ENCODE assay signal across 8 cellular contexts in the genomic region with DNA sequence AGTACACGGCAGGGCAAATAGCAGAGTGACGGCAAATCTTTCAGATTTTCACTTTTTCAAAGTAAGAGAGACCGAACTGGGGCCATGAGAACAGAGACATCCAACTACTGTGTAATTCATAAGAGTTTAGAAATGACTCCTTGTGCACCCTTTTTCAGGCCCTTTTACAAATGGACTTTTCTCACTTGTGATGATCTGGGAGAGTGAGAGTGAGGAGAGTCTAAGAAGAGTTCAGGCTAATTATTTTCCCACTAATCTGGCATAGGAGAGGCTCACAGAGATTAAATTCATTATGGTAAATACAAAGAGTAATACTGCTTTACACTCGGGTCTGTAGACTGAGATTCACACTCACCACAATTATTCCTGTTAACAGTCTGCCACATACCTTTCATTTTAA. TPM values are rescaled to one million over a fixed set of nuclear protein-coding genes. Genes with fewer than 3 reads are reported as not detected.
DNase-seq lines count a peak whose midpoint lies in the region; ATAC-seq and TF ChIP-seq lines count a peak whose summit lies in the region.

No MANE protein-coding gene starts in this region.

- H3K4me3 Mint-ChIP-seq in activated naive CD8-positive, alpha-beta T cell treated with anti-CD3 and anti-CD28 coated beads for 36 hours = peak overlapping the region; percentile 87

- peaks cover 46% of the 10 kb centered on the region for H3K4me1 Mint-ChIP-seq in activated naive CD8-positive, alpha-beta T cell treated with anti-CD3 and anti-CD28 coated beads for 36 hours

- no peak for ATAC-seq in left cardiac atrium
- no peak for ATAC-seq in lower lobe of right lung
- no peak for ATAC-seq in upper lobe of right lung
- ATAC-seq in GM21576 (IDR thresholded peaks at IDR 0.05; ENCODE audit: unreplicated experiment) = no peak
- ATAC-seq in HG02763 (IDR thresholded peaks at IDR 0.05; ENCODE audit: unreplicated experiment) = no peak

- H3K36me3 Mint-ChIP-seq in activated naive CD8-positive, alpha-beta T cell treated with anti-CD3 and anti-CD28 coated beads for 36 hours = peaks cover 17% of the 10 kb centered on the region

- H3K27me3 Mint-ChIP-seq in activated naive CD8-positive, alpha-beta T cell treated with anti-CD3 and anti-CD28 coated beads for 36 hours = no peaks in the 10 kb centered on the region

- H3K4me1 ChIP-seq in left ventricle myocardium inferior (peaks cover 58% of the 10 kb centered on the region), lower lobe of right lung (peaks cover 33% of the 10 kb centered on the region), upper lobe of right lung (peaks cover 27% of the 10 kb centered on the region)

- H3K27me3 ChIP-seq in left ventricle myocardium inferior (ENCODE audit: low read depth) (no peaks in the 10 kb centered on the region), lower lobe of right lung (ENCODE audit: low read depth) (no peaks in the 10 kb centered on the region), upper lobe of right lung (no peaks in the 10 kb centered on the region)

- TF ChIP-seq CTCF in left ventricle myocardium inferior (IDR thresholded peaks at IDR 0.05; ENCODE audit: borderline replicate concordance) (no peak), lower lobe of right lung (IDR thresholded peaks at IDR 0.05) (no peak), upper lobe of right lung (IDR thresholded peaks at IDR 0.05) (no peak)

- intact Hi-C loops in left ventricle myocardium inferior (cut with micrococcal nuclease) = no loop called here
- intact Hi-C loops in left cardiac atrium (cut with DNase I) = no loop called here
- intact Hi-C loops in lower lobe of right lung (cut with DNase I) = no loop called here
- intact Hi-C loops in upper lobe of right lung (cut with DNase I) = no loop called here

- H3K4me3 ChIP-seq in left ventricle myocardium inferior (peak overlapping the region; percentile 91), lower lobe of right lung (peak overlapping the region; percentile 77), upper lobe of right lung (peak overlapping the region; percentile 97)

- no peaks in the 10 kb centered on the region for H3K9me3 Mint-ChIP-seq in activated naive CD8-positive, alpha-beta T cell treated with anti-CD3 and anti-CD28 coated beads for 36 hours

- peaks cover 18% of the 10 kb centered on the region for H3K36me3 ChIP-seq in left ventricle myocardium inferior
- peaks cover 10% of the 10 kb centered on the region for H3K36me3 ChIP-seq in lower lobe of right lung
- H3K36me3 ChIP-seq in upper lobe of right lung = peaks cover 10% of the 10 kb centered on the region

- H3K9me3 ChIP-seq in left ventricle myocardium inferior (replicated peaks) (no peaks in the 10 kb centered on the region), lower lobe of right lung (no peaks in the 10 kb centered on the region), upper lobe of right lung (no peaks in the 10 kb centered on the region)

- H3K27ac ChIP-seq in left ventricle myocardium inferior (replicated peaks) (peak overlapping the region; percentile 93), lower lobe of right lung (peak overlapping the region; percentile 86), upper lobe of right lung (peak overlapping the region; percentile 65)

- H3K27ac Mint-ChIP-seq in activated naive CD8-positive, alpha-beta T cell treated with anti-CD3 and anti-CD28 coated beads for 36 hours = peak overlapping the region; percentile 85

- no peak for DNase-seq in left ventricle myocardium inferior
- DNase-seq in left cardiac atrium = no peak
- no peak for DNase-seq in activated naive CD8-positive, alpha-beta T cell treated with anti-CD3 and anti-CD28 coated beads for 36 hours
- no peak for DNase-seq in lower lobe of right lung
- DNase-seq in upper lobe of right lung = no peak
- no peak for DNase-seq in NCI-H526 (lab: John Stamatoyannopoulos, UW)

RNA-seq across cellular contexts. Expression of a gene that starts 0.9 kb away (rescaled TPM):
- total RNA-seq in left ventricle myocardium inferior (80.8 TPM), left cardiac atrium (10 to 100 TPM; 88.1 to 89.2 TPM), lower lobe of right lung (88.3 TPM), upper lobe of right lung (118 TPM)
- total RNA-seq in activated naive CD8-positive, alpha-beta T cell treated with anti-CD3 and anti-CD28 coated beads for 36 hours = 10 to 100 TPM; 77.3 to 88.9 TPM

RNA-seq across cellular contexts. Expression of a gene that starts 23.4 kb away (rescaled TPM):
- total RNA-seq in left ventricle myocardium inferior = 13.0 TPM
- total RNA-seq in left cardiac atrium = 10 to 100 TPM; 15.7 to 16.4 TPM
- total RNA-seq in activated naive CD8-positive, alpha-beta T cell treated with anti-CD3 and anti-CD28 coated beads for 36 hours = 10 to 100 TPM; 44.7 to 49.3 TPM
- 18.0 TPM for total RNA-seq in lower lobe of right lung
- 21.8 TPM for total RNA-seq in upper lobe of right lung

RNA-seq across cellular contexts. Expression of a gene that starts 23.9 kb away (rescaled TPM):
- total RNA-seq in left ventricle myocardium inferior (0.91 TPM), left cardiac atrium (1 to 10 TPM in 1 of 2 donors, under 1 TPM in 1; 0.52 to 1.7 TPM), lower lobe of right lung (1.9 TPM), upper lobe of right lung (1.6 TPM)
- 10 to 100 TPM; 85.0 to 88.6 TPM for total RNA-seq in activated naive CD8-positive, alpha-beta T cell treated with anti-CD3 and anti-CD28 coated beads for 36 hours

Comparison
In these comparisons a context has a peak if more than half of its experiments do, and no peak if none do; other contexts are left out.
1. RNA of a gene that starts 23.9 kb away (total RNA-seq): 85.0 to 88.6 TPM in activated naive CD8-positive, alpha-beta T cell treated with anti-CD3 and anti-CD28 coated beads for 36 hours; 1.9 TPM in lower lobe of right lung (single experiment), 0.52 to 1.7 TPM in left cardiac atrium, 1.6 TPM in upper lobe of right lung (single experiment) and 0.91 TPM in left ventricle myocardium inferior (single experiment); every median in the first group is over 10 times any median in the second.
2. Peak in every context shown above with its lines, with median percentiles within 50 percentile points of each other: H3K27ac ChIP-seq and H3K4me3 ChIP-seq.